In the genomic region with DNA sequence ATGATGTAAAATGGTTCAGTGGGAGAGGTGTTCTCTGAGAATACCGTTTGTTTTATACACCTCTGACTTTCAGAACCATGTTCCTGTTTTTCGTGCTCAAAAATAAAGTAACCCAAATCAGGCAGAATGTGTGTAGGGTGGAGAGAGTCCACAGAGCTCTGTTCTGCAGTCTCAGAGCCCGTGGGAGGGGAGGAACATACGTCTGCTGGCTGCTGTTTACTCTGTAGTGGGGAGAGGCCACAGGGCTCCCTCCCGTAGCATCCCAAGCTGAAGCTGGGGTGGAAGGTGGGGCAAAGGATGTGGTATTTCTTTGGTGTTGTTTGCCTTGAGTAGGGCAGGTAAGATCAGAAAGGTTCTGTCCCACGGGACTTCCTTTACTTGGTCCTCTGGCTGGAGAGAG, we compare ENCODE assay signal across 21 cellular contexts.
DNase-seq lines count a peak whose midpoint lies in the region; ATAC-seq, FAIRE-seq and TF ChIP-seq lines count a peak whose summit lies in the region.
"Had no signal": no experiment of that assay in that cellular context is flagged by ENCODE, and none has a peak within 500 bp of the region (broad histone marks: within the 10 kb centered on the region; RNA-seq: fewer than 3 reads in every experiment).

No MANE protein-coding gene starts in this region.

- TF ChIP-seq CTCF in H9 (conservative IDR thresholded peaks at IDR 0.05) (no peak), PC-9 (conservative IDR thresholded peaks at IDR 0.05) (no peak), keratinocyte (optimal IDR thresholded peaks at IDR 0.05 in 1 of 3, IDR thresholded peaks at IDR 0.05 in 1 of 3, conservative IDR thresholded peaks at IDR 0.05 in 1 of 3; ENCODE audit: extremely low read depth in 1 of 3, insufficient read depth in 2 of 3, low read length in 3 of 3) (no peak), endodermal cell (conservative IDR thresholded peaks at IDR 0.05) (no peak), right atrium auricular region (IDR thresholded peaks at IDR 0.05) (no peak)

- H2BK120ac ChIP-seq in H9 (ENCODE audit: low read depth, low read length, poor library complexity, severe bottlenecking): no peak overlapping the region

- no peak overlapping the region for H2BK15ac ChIP-seq in H9 (ENCODE audit: low read depth, low read length)

- DNase-seq in Ammon's horn (ENCODE audit: low spot score) (peak; percentile 10), H9 (no peak), PC-9 (no peak), keratinocyte (ENCODE audit: low read depth, low spot score) (no peak), endodermal cell (no peak), right atrium auricular region (ENCODE audit: low spot score) (no peak), NOMO-1 treated with DMSO at 0.1 percent for 48 hours (lab: John Stamatoyannopoulos, UW; ENCODE audit: unreplicated experiment) (no peak)
- DNase-seq in naive thymus-derived CD4-positive, alpha-beta T cell: no peak
- DNase-seq: Caco-2; CD4-positive, CD25-positive, alpha-beta regulatory T cell; CD8-positive, alpha-beta T cell; DMS153; DND-41; GOT3; HCEC 1CT had no signal

- H2AFZ ChIP-seq in H9 (ENCODE audit: low read length) (no peak overlapping the region), PC-9 (0 out of 2 replicates have a peak overlapping the region, but pooled peaks have one; percentile 29), keratinocyte (ENCODE audit: control insufficient read depth, low read length) (no peak overlapping the region)

- H3K27me3 Mint-ChIP-seq in H9 (ENCODE audit: low read depth) (no peaks in the 10 kb centered on the region), endodermal cell (ENCODE audit: insufficient read depth) (no peaks in the 10 kb centered on the region)
- no peaks in the 10 kb centered on the region for H3K27me3 Mint-ChIP-seq in naive thymus-derived CD4-positive, alpha-beta T cell
- H3K27me3 Mint-ChIP-seq: B cell; CD4-positive, CD25-positive, alpha-beta regulatory T cell had no signal

- H3K4me1 Mint-ChIP-seq in H9 (no peaks in the 10 kb centered on the region), endodermal cell (no peaks in the 10 kb centered on the region)
- H3K4me1 Mint-ChIP-seq in naive thymus-derived CD4-positive, alpha-beta T cell: no peaks in the 10 kb centered on the region
- H3K4me1 Mint-ChIP-seq: B cell; CD4-positive, CD25-positive, alpha-beta regulatory T cell had no signal

- no peak overlapping the region for H2BK12ac ChIP-seq in H9 (ENCODE audit: insufficient read length, low read depth, low read length)

- no peak overlapping the region for H2BK20ac ChIP-seq in H9 (ENCODE audit: low read depth, low read length, poor library complexity, severe bottlenecking)

- no peak overlapping the region for H3K18ac ChIP-seq in H9 (ENCODE audit: insufficient read length, low read depth, low read length)

- H2BK5ac ChIP-seq in H9 (ENCODE audit: insufficient read length, low read length): no peak overlapping the region

- dilution Hi-C loops in keratinocyte (cut with MboI; ENCODE audit: extremely low pct_ligation_motif_present, low sequenced_read_pairs): no loop called here

- no peak overlapping the region for H3T11ph ChIP-seq in H9 (ENCODE audit: low read length)

- intact Hi-C loops in PC-9 (cut with micrococcal nuclease; ENCODE audit: unreplicated experiment): no loop called here
- intact Hi-C loops in naive thymus-derived CD4-positive, alpha-beta T cell (cut with micrococcal nuclease): no loop called here

- no peaks in the 10 kb centered on the region for H3K9me1 ChIP-seq in keratinocyte (ENCODE audit: control insufficient read depth, extremely low read depth, insufficient read depth, low read length)

- H3K4me3 ChIP-seq in PC-9 (no peak overlapping the region), keratinocyte (ENCODE audit: control insufficient read depth in 2 of 3, extremely low read depth in 1 of 3, insufficient read depth in 2 of 3, low read depth in 1 of 3, low read length in 3 of 3) (no peak overlapping the region), endodermal cell (ENCODE audit: low read length) (no peak overlapping the region), right atrium auricular region (no peak overlapping the region)
- no peak overlapping the region for H3K4me3 ChIP-seq in naive thymus-derived CD4-positive, alpha-beta T cell (ENCODE audit: low read length)
- H3K4me3 ChIP-seq: BLaER1 had no signal

- no peak overlapping the region for H3K4me2 ChIP-seq in H9 (ENCODE audit: insufficient read depth, insufficient read length, low read length)
- H3K4me2 ChIP-seq in PC-9: no peak overlapping the region
- H3K4me2 ChIP-seq in keratinocyte (ENCODE audit: control insufficient read depth, extremely low read depth, insufficient read depth, low read depth, low read length): no peak overlapping the region
- H3K4me2 ChIP-seq: BLaER1 had no signal

- H3K9me3 Mint-ChIP-seq in H9 (peaks cover 0 to 3% of the 10 kb centered on the region in 2 experiments; a peak in 3 of 5 replicates), endodermal cell (no peaks in the 10 kb centered on the region)
- H3K9me3 Mint-ChIP-seq in naive thymus-derived CD4-positive, alpha-beta T cell: peaks cover 2 to 40% (median 8%) of the 10 kb centered on the region in 11 donors

- H3K79me1 ChIP-seq in H9 (ENCODE audit: insufficient read depth, low read depth, low read length, poor library complexity, severe bottlenecking): no peaks in the 10 kb centered on the region

- H3K4me3 Mint-ChIP-seq in H9 (no peak overlapping the region), endodermal cell (no peak overlapping the region)
- no peak overlapping the region for H3K4me3 Mint-ChIP-seq in naive thymus-derived CD4-positive, alpha-beta T cell
- H3K4me3 Mint-ChIP-seq: B cell; CD4-positive, CD25-positive, alpha-beta regulatory T cell; CD8-positive, alpha-beta T cell had no signal

- no peak overlapping the region for H2AK5ac ChIP-seq in H9 (ENCODE audit: insufficient read length, low read length)

- H3K27ac Mint-ChIP-seq in H9: no peak overlapping the region
- H3K27ac Mint-ChIP-seq in endodermal cell: no peak overlapping the region
- no peak overlapping the region for H3K27ac Mint-ChIP-seq in naive thymus-derived CD4-positive, alpha-beta T cell
- H3K27ac Mint-ChIP-seq: B cell; CD4-positive, CD25-positive, alpha-beta regulatory T cell; CD8-positive, alpha-beta T cell had no signal

- no peak overlapping the region for H4K8ac ChIP-seq in H9 (replicated peaks; ENCODE audit: insufficient read length, low read depth, low read length)

- H3K27me3 ChIP-seq in H9 (ENCODE audit: insufficient read depth, low read length): no peaks in the 10 kb centered on the region
- H3K27me3 ChIP-seq in PC-9 (ENCODE audit: insufficient read depth, low read depth): no peaks in the 10 kb centered on the region
- H3K27me3 ChIP-seq in keratinocyte (ENCODE audit: control insufficient read depth, extremely low read depth, insufficient read depth, low read length): no peaks in the 10 kb centered on the region
- no peaks in the 10 kb centered on the region for H3K27me3 ChIP-seq in endodermal cell (ENCODE audit: control insufficient read depth, insufficient read depth, low read length, poor library complexity, severe bottlenecking)
- H3K27me3 ChIP-seq in naive thymus-derived CD4-positive, alpha-beta T cell (ENCODE audit: control insufficient read depth in 2 of 2, insufficient read depth in 2 of 2, low read length in 2 of 2): no peaks in the 10 kb centered on the region
- H3K27me3 ChIP-seq in right atrium auricular region: no peaks in the 10 kb centered on the region
- H3K27me3 ChIP-seq: BLaER1 had no signal

- H3K56ac ChIP-seq in H9 (ENCODE audit: insufficient read length, low read depth, low read length): no peak overlapping the region

- H3K23ac ChIP-seq in H9 (ENCODE audit: insufficient read length, low read depth, low read length): no peak overlapping the region

- BruUV-seq in PC-9 (replicated peaks; lab: Mats Ljungman, UMichigan): no TSS peak

- whole genome bisulfite sequencing in H9 (ENCODE audit: extremely low coverage, insufficient read length, low lambda C conversion rate): no CpG with 5 or more reads among the region's 6 CpGs
- WGBS in endodermal cell (ENCODE audit: insufficient coverage in 1 of 2, insufficient read length in 1 of 2), 2 experiments: 64 to 76% methylated on average over 2 to 6 of the region's 6 CpGs

- no peak overlapping the region for H3K27ac ChIP-seq in H9 (ENCODE audit: insufficient read length, low read depth, low read length)
- no peak overlapping the region for H3K27ac ChIP-seq in PC-9
- H3K27ac ChIP-seq in keratinocyte (ENCODE audit: control insufficient read depth, insufficient read depth, low read length): no peak overlapping the region
- H3K27ac ChIP-seq in endodermal cell (ENCODE audit: low read depth, low read length): no peak overlapping the region
- H3K27ac ChIP-seq in naive thymus-derived CD4-positive, alpha-beta T cell (ENCODE audit: low read depth, low read length): no peak overlapping the region
- H3K27ac ChIP-seq in right atrium auricular region: no peak overlapping the region
- H3K27ac ChIP-seq: BLaER1, C4-2B had no signal

- 0 out of 2 replicates have a peak overlapping the region, but pooled peaks have one; percentile 21 for H3K14ac ChIP-seq in H9 (ENCODE audit: insufficient read depth, low read length)

- H4K5ac ChIP-seq in H9 (ENCODE audit: insufficient read length, low read depth, low read length): no peak overlapping the region

- POLR2A ChIA-PET in PC-9 (lab: Charles Lee; ENCODE audit: unreplicated experiment): no interaction called here
- POLR2A ChIA-PET in naive thymus-derived CD4-positive, alpha-beta T cell (lab: Charles Lee): no interaction called here

- no peaks in the 10 kb centered on the region for H3F3A ChIP-seq in PC-9 (ENCODE audit: insufficient read depth, low read depth)

- H3K4ac ChIP-seq in H9 (ENCODE audit: low read depth, low read length): no peak overlapping the region

- CTCF ChIA-PET in PC-9 (lab: Charles Lee): no interaction called here
- CTCF ChIA-PET in naive thymus-derived CD4-positive, alpha-beta T cell (lab: Charles Lee): no interaction called here

- FAIRE-seq in keratinocyte (lab: Jason Lieb, UNC): peak; percentile 67
- FAIRE-seq: G401.6, GM12892, H54 had no signal

- no peaks in the 10 kb centered on the region; a peak in 1 of 7 replicates for H3K36me3 Mint-ChIP-seq in H9 (ENCODE audit: insufficient read depth in 1 of 3, low read depth in 3 of 3)
- no peaks in the 10 kb centered on the region for H3K36me3 Mint-ChIP-seq in endodermal cell (ENCODE audit: low read depth)
- no peaks in the 10 kb centered on the region for H3K36me3 Mint-ChIP-seq in naive thymus-derived CD4-positive, alpha-beta T cell
- H3K36me3 Mint-ChIP-seq: CD4-positive, CD25-positive, alpha-beta regulatory T cell; CD8-positive, alpha-beta T cell had no signal

- H4K91ac ChIP-seq in H9 (ENCODE audit: insufficient read length, low read depth, low read length): no peak overlapping the region

- H3K9ac ChIP-seq in H9 (ENCODE audit: extremely low read depth, insufficient read length, low read length) (no peak overlapping the region), keratinocyte (ENCODE audit: control insufficient read depth, extremely low read depth, insufficient read depth, low read length) (no peak overlapping the region), endodermal cell (ENCODE audit: extremely low read depth, low read length, poor library complexity, severe bottlenecking) (no peak overlapping the region)
- H3K9ac ChIP-seq: BLaER1 had no signal

- H3K4me1 ChIP-seq in H9 (ENCODE audit: insufficient read depth, low read length) (no peaks in the 10 kb centered on the region), PC-9 (replicated peaks; ENCODE audit: insufficient read depth) (peaks cover 4% of the 10 kb centered on the region; the same call in 1 of the 2 replicates), keratinocyte (ENCODE audit: control insufficient read depth, extremely low read depth, insufficient read depth, low read length) (peaks cover 19% of the 10 kb centered on the region), endodermal cell (ENCODE audit: control insufficient read depth, insufficient read depth, low read length) (no peaks in the 10 kb centered on the region), right atrium auricular region (no peaks in the 10 kb centered on the region)
- no peaks in the 10 kb centered on the region for H3K4me1 ChIP-seq in naive thymus-derived CD4-positive, alpha-beta T cell (ENCODE audit: control insufficient read depth in 2 of 2, insufficient read depth in 2 of 2, low read length in 2 of 2)

- no peaks in the 10 kb centered on the region for H3K23me2 ChIP-seq in H9 (ENCODE audit: insufficient read length, low read depth, low read length, poor library complexity, severe bottlenecking)

- H3K36me3 ChIP-seq in PC-9 (ENCODE audit: low read depth) (no peaks in the 10 kb centered on the region), keratinocyte (ENCODE audit: control insufficient read depth in 2 of 2, extremely low read depth in 1 of 2, insufficient read depth in 2 of 2, low read length in 2 of 2) (no peaks in the 10 kb centered on the region), endodermal cell (ENCODE audit: control insufficient read depth, insufficient read depth, low read length) (no peaks in the 10 kb centered on the region), right atrium auricular region (no peaks in the 10 kb centered on the region)
- H3K36me3 ChIP-seq in naive thymus-derived CD4-positive, alpha-beta T cell (ENCODE audit: control insufficient read depth in 2 of 3, insufficient read depth in 3 of 3, low read length in 3 of 3): no peaks in the 10 kb centered on the region
- H3K36me3 ChIP-seq: BLaER1 had no signal

- H4K20me1 ChIP-seq in H9 (ENCODE audit: control insufficient read depth, insufficient read depth, insufficient read length): no peaks in the 10 kb centered on the region
- no peaks in the 10 kb centered on the region for H4K20me1 ChIP-seq in PC-9 (ENCODE audit: insufficient read depth)
- no peaks in the 10 kb centered on the region for H4K20me1 ChIP-seq in keratinocyte (ENCODE audit: control insufficient read depth, extremely low read depth, insufficient read depth, low read length)
- H4K20me1 ChIP-seq: BLaER1 had no signal

- no peaks in the 10 kb centered on the region for H3K9me2 ChIP-seq in PC-9 (ENCODE audit: insufficient read depth)

- no peaks in the 10 kb centered on the region for H3K79me2 ChIP-seq in H9 (ENCODE audit: insufficient read depth, low read length)
- H3K79me2 ChIP-seq in PC-9 (ENCODE audit: low read depth): no peaks in the 10 kb centered on the region
- no peaks in the 10 kb centered on the region for H3K79me2 ChIP-seq in keratinocyte (ENCODE audit: control insufficient read depth, insufficient read depth, low read length)

- no peak for ATAC-seq in naive thymus-derived CD4-positive, alpha-beta T cell
- ATAC-seq: CD8-positive, alpha-beta T cell had no signal

- H3K9me3 ChIP-seq in H9 (ENCODE audit: control insufficient read depth, low read depth, low read length): no peaks in the 10 kb centered on the region
- H3K9me3 ChIP-seq in PC-9 (ENCODE audit: insufficient read depth, low read depth): peaks cover 15% of the 10 kb centered on the region; the same call in 1 of the 2 replicates
- no peaks in the 10 kb centered on the region for H3K9me3 ChIP-seq in keratinocyte (ENCODE audit: control insufficient read depth, low read depth, low read length)
- no peaks in the 10 kb centered on the region for H3K9me3 ChIP-seq in endodermal cell (ENCODE audit: control insufficient read depth, low read length)
- no peaks in the 10 kb centered on the region for H3K9me3 ChIP-seq in naive thymus-derived CD4-positive, alpha-beta T cell (ENCODE audit: control insufficient read depth in 2 of 3, low read length in 3 of 3)
- no peaks in the 10 kb centered on the region for H3K9me3 ChIP-seq in right atrium auricular region
- H3K9me3 ChIP-seq: Caco-2 had no signal
